ENCODE assay signal across 12 cellular contexts in the genomic region with DNA sequence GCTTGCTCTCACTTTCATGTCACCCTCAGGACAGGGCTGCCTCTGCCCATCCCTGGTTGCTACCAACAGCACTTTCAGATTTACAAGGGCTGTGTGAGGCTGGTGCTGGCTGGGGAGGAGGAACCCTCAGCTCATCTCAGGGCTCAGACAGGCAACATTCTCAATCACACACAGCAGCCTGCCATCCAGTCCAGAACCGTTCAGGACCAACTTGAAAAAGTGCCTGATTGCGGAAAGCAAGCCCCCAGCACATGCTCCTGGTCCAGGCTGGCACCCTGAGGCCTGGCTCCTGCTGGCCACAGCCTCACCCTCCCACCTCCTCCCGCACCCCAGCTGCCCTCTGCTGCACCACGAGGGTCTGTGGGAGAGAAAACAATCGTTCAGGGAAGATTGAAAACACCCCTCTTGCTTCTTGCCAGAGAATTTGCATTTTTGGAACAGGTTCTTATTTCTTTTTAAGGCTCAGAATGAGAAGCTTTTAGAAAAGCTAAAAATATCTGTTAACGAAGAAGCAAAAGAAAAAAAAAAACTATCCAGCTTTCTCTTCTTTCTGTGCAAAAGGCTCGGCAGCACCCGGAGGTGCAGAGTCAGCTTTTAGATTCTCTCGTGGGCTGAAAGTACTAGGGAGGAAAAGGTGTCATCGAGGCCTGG.
DNase-seq lines count a peak whose midpoint lies in the region; ATAC-seq and TF ChIP-seq lines count a peak whose summit lies in the region.
"Had no signal": no experiment of that assay in that cellular context is flagged by ENCODE, and none has a peak within 500 bp of the region (broad histone marks: within the 10 kb centered on the region; RNA-seq: fewer than 3 reads in every experiment).

No MANE protein-coding gene starts in this region.

- H3K36me3 Mint-ChIP-seq in activated CD4-positive, alpha-beta T cell treated with anti-CD3 and anti-CD28 coated beads for 36 hours (ENCODE audit: low read depth): no peaks in the 10 kb centered on the region
- H3K36me3 Mint-ChIP-seq in activated CD4-positive, alpha-beta T cell treated with anti-CD3 and anti-CD28 coated beads, Interleukin-2, amount 10 ng/mL, durations not matched to agents 24 days and 14 days (ENCODE audit: low read depth): peaks cover 7% of the 10 kb centered on the region
- peaks cover 13% of the 10 kb centered on the region for H3K36me3 Mint-ChIP-seq in activated CD8-positive, alpha-beta memory T cell treated with anti-CD3 and anti-CD28 coated beads, Interleukin-2, amount 10 ng/mL, durations not matched to agents 7 days and 5 days

- H3K4me3 ChIP-seq in dorsolateral prefrontal cortex: peak overlapping the region in 20 of 59 donors; percentile 0 to 35 (median 10)

- CTCF ChIA-PET in activated CD4-positive, alpha-beta T cell treated with anti-CD3 and anti-CD28 coated beads for 36 hours (lab: Charles Lee): interaction anchor here (0.6 to 0.7 kb wide), 2 partner anchors 10 to 179 kb away, joined by 3 read pairs; no protein-coding TSS in a partner anchor
- CTCF ChIA-PET in activated CD8-positive, alpha-beta memory T cell treated with anti-CD3 and anti-CD28 coated beads, Interleukin-2, amount 10 ng/mL, durations not matched to agents 7 days and 5 days (lab: Charles Lee): no interaction called here

- H3K27ac ChIP-seq in dorsolateral prefrontal cortex: peak overlapping the region in 52 of 59 donors; percentile 0 to 85 (median 69)

- H3K27me3 Mint-ChIP-seq in activated CD4-positive, alpha-beta T cell treated with anti-CD3 and anti-CD28 coated beads for 36 hours: no peaks in the 10 kb centered on the region
- H3K27me3 Mint-ChIP-seq in activated CD4-positive, alpha-beta T cell treated with anti-CD3 and anti-CD28 coated beads, Interleukin-2, amount 10 ng/mL, durations not matched to agents 24 days and 14 days: peaks cover 4% of the 10 kb centered on the region
- peaks cover 2% of the 10 kb centered on the region for H3K27me3 Mint-ChIP-seq in activated CD8-positive, alpha-beta memory T cell treated with anti-CD3 and anti-CD28 coated beads, Interleukin-2, amount 10 ng/mL, durations not matched to agents 7 days and 5 days

- H3K4me1 Mint-ChIP-seq in activated CD4-positive, alpha-beta T cell treated with anti-CD3 and anti-CD28 coated beads for 36 hours: peaks cover 16% of the 10 kb centered on the region
- peaks cover 15% of the 10 kb centered on the region for H3K4me1 Mint-ChIP-seq in activated CD4-positive, alpha-beta T cell treated with anti-CD3 and anti-CD28 coated beads, Interleukin-2, amount 10 ng/mL, durations not matched to agents 24 days and 14 days
- H3K4me1 Mint-ChIP-seq in activated CD8-positive, alpha-beta memory T cell treated with anti-CD3 and anti-CD28 coated beads, Interleukin-2, amount 10 ng/mL, durations not matched to agents 7 days and 5 days: peaks cover 23% of the 10 kb centered on the region

- ATAC-seq in activated CD4-positive, alpha-beta T cell treated with anti-CD3 and anti-CD28 coated beads for 36 hours: peak; percentile 33
- ATAC-seq in HG03175 (IDR thresholded peaks at IDR 0.05; ENCODE audit: unreplicated experiment) (peak; percentile 77), GM19328 (IDR thresholded peaks at IDR 0.05; ENCODE audit: unreplicated experiment) (no peak), HG03108 (IDR thresholded peaks at IDR 0.05; ENCODE audit: unreplicated experiment) (no peak)
- no peak for ATAC-seq in activated CD8-positive, alpha-beta memory T cell treated with anti-CD3 and anti-CD28 coated beads, Interleukin-2, amount 10 ng/mL, durations not matched to agents 7 days and 5 days

- no peak overlapping the region for H3K27ac Mint-ChIP-seq in activated CD4-positive, alpha-beta T cell treated with anti-CD3 and anti-CD28 coated beads for 36 hours
- no peak overlapping the region for H3K27ac Mint-ChIP-seq in activated CD4-positive, alpha-beta T cell treated with anti-CD3 and anti-CD28 coated beads, Interleukin-2, amount 10 ng/mL, durations not matched to agents 24 days and 14 days
- H3K27ac Mint-ChIP-seq in activated CD8-positive, alpha-beta memory T cell treated with anti-CD3 and anti-CD28 coated beads, Interleukin-2, amount 10 ng/mL, durations not matched to agents 7 days and 5 days: no peak overlapping the region
- H3K27ac Mint-ChIP-seq: activated naive CD4-positive, alpha-beta T cell treated with anti-CD3 and anti-CD28 coated beads for 36 hours; IgD-negative memory B cell had no signal

- H3K4me3 Mint-ChIP-seq in activated CD4-positive, alpha-beta T cell treated with anti-CD3 and anti-CD28 coated beads for 36 hours: no peak overlapping the region
- H3K4me3 Mint-ChIP-seq in activated CD4-positive, alpha-beta T cell treated with anti-CD3 and anti-CD28 coated beads, Interleukin-2, amount 10 ng/mL, durations not matched to agents 24 days and 14 days: no peak overlapping the region
- no peak overlapping the region for H3K4me3 Mint-ChIP-seq in activated CD8-positive, alpha-beta memory T cell treated with anti-CD3 and anti-CD28 coated beads, Interleukin-2, amount 10 ng/mL, durations not matched to agents 7 days and 5 days
- H3K4me3 Mint-ChIP-seq: activated naive CD4-positive, alpha-beta T cell treated with anti-CD3 and anti-CD28 coated beads for 36 hours; IgD-negative memory B cell had no signal

- POLR2A ChIA-PET in activated CD4-positive, alpha-beta T cell treated with anti-CD3 and anti-CD28 coated beads for 36 hours (lab: Charles Lee): no interaction called here

- intact Hi-C loops in activated CD4-positive, alpha-beta T cell treated with anti-CD3 and anti-CD28 coated beads for 36 hours (cut with DNase I, micrococcal nuclease): no loop called here
- intact Hi-C loops in activated CD4-positive, alpha-beta T cell treated with anti-CD3 and anti-CD28 coated beads, Interleukin-2, amount 10 ng/mL, durations not matched to agents 24 days and 14 days (cut with micrococcal nuclease): no loop called here
- intact Hi-C loops in dorsolateral prefrontal cortex (cut with DNase I): loop anchor here in 1 of 2 donors (10.0 kb wide), 1 partner anchor 273 kb away; no protein-coding TSS in a partner anchor

- peaks cover 8% of the 10 kb centered on the region for H3K9me3 Mint-ChIP-seq in activated CD4-positive, alpha-beta T cell treated with anti-CD3 and anti-CD28 coated beads for 36 hours (ENCODE audit: low read depth)
- peaks cover 13% of the 10 kb centered on the region for H3K9me3 Mint-ChIP-seq in activated CD4-positive, alpha-beta T cell treated with anti-CD3 and anti-CD28 coated beads, Interleukin-2, amount 10 ng/mL, durations not matched to agents 24 days and 14 days
- H3K9me3 Mint-ChIP-seq in activated CD8-positive, alpha-beta memory T cell treated with anti-CD3 and anti-CD28 coated beads, Interleukin-2, amount 10 ng/mL, durations not matched to agents 7 days and 5 days (ENCODE audit: low read depth): peaks cover 4% of the 10 kb centered on the region

- DNase-seq in activated CD4-positive, alpha-beta T cell treated with anti-CD3 and anti-CD28 coated beads for 36 hours: no peak
- DNase-seq in activated CD4-positive, alpha-beta T cell treated with anti-CD3 and anti-CD28 coated beads, Interleukin-2, amount 10 ng/mL, durations not matched to agents 24 days and 14 days: no peak
- DNase-seq in dorsolateral prefrontal cortex (peak in 1 of 10 donors; percentile 49), superior temporal gyrus (ENCODE audit: extremely low spot score) (peak; percentile 70)
- DNase-seq in activated CD8-positive, alpha-beta memory T cell treated with anti-CD3 and anti-CD28 coated beads, Interleukin-2, amount 10 ng/mL, durations not matched to agents 7 days and 5 days: no peak
- DNase-seq: 8988T; activated naive CD4-positive, alpha-beta T cell treated with anti-CD3 and anti-CD28 coated beads for 36 hours; DMS 273 treated with DMSO at 0.1 percent for 48 hours had no signal

- no peak for TF ChIP-seq CTCF in dorsolateral prefrontal cortex (IDR thresholded peaks at IDR 0.05 in 54 of 56, conservative IDR thresholded peaks at IDR 0.05 in 2 of 56; ENCODE audit: low read depth in 1 of 56, partially characterized antibody in 56 of 56)

- H3K27me3 ChIP-seq in dorsolateral prefrontal cortex: peaks cover 0 to 10% (median 0%) of the 10 kb centered on the region in 45 donors

Comparison
In these comparisons a context has a peak if more than half of its experiments do, and no peak if none do; other contexts are left out.
1. ATAC-seq: peak in activated CD4-positive, alpha-beta T cell treated with anti-CD3 and anti-CD28 coated beads for 36 hours (single experiment) and HG03175 (single experiment); none in GM19328 (single experiment), activated CD8-positive, alpha-beta memory T cell treated with anti-CD3 and anti-CD28 coated beads, Interleukin-2, amount 10 ng/mL, durations not matched to agents 7 days and 5 days (single experiment) and HG03108 (single experiment).